ENCODE assay signal across 1 cellular context in genomic region chr1:24762133-24762676, GRCh38.
A peak's percentile ranks its signal among the peaks of the same experiment; 100 is the strongest.
TF ChIP-seq lines count a peak whose summit lies in the region.

No MANE protein-coding gene starts in this region.

TF ChIP-seq in HEK293, 187 proteins besides CTCF, POLR2A, EP300 and RAD21 (continued from another document):
- TF ChIP-seq PATZ1 (tag by site-specific recombination; IDR thresholded peaks at IDR 0.05) (0 out of 2 replicates have a peak, but pooled peaks have one; percentile 12), ZNF843 (tag by site-specific recombination; IDR thresholded peaks at IDR 0.05) (no peak), REPIN1 (tag by site-specific recombination; IDR thresholded peaks at IDR 0.05; ENCODE audit: low read depth) (no peak), KLF17 (tag by site-specific recombination; IDR thresholded peaks at IDR 0.05) (no peak), ZNF580 (tag by site-specific recombination; IDR thresholded peaks at IDR 0.05) (no peak), ZNF558 (tag by site-specific recombination; IDR thresholded peaks at IDR 0.05) (no peak), GLI4 (tag by site-specific recombination; IDR thresholded peaks at IDR 0.05) (no peak), ZBTB21 (tag by site-specific recombination; IDR thresholded peaks at IDR 0.05) (peak; percentile 57), ZNF76 (tag by site-specific recombination; IDR thresholded peaks at IDR 0.05; ENCODE audit: borderline replicate concordance, low read depth) (no peak), ZNF398 (tag by site-specific recombination; IDR thresholded peaks at IDR 0.05) (peak; percentile 90), ZNF560 (tag by site-specific recombination; IDR thresholded peaks at IDR 0.05; ENCODE audit: borderline replicate concordance) (no peak), ZNF645 (tag by site-specific recombination; IDR thresholded peaks at IDR 0.05) (no peak), ZSCAN16 (tag by site-specific recombination; IDR thresholded peaks at IDR 0.05) (no peak), ZNF639 (tag by site-specific recombination; IDR thresholded peaks at IDR 0.05) (no peak), FEZF1 (tag by site-specific recombination; IDR thresholded peaks at IDR 0.05) (no peak), TRIM28 (IDR thresholded peaks at IDR 0.05; ENCODE audit: borderline replicate concordance, low read length) (no peak), ZSCAN5A (tag by site-specific recombination; IDR thresholded peaks at IDR 0.05) (no peak), PRDM4 (tag by site-specific recombination; IDR thresholded peaks at IDR 0.05) (no peak), ZNF518A (tag by site-specific recombination; conservative IDR thresholded peaks at IDR 0.05; ENCODE audit: low read depth) (no peak), ZNF600 (tag by site-specific recombination; IDR thresholded peaks at IDR 0.05) (peak; percentile 54; the same call in 1 of the 2 replicates), ZNF174 (tag by site-specific recombination; IDR thresholded peaks at IDR 0.05) (no peak)
